ENCODE assay signal across 11 cellular contexts in genomic region chr22:35310556-35311550, GRCh38. TPM values are rescaled to one million over a fixed set of nuclear protein-coding genes. Genes with fewer than 3 reads are reported as not detected.
DNase-seq lines count a peak whose midpoint lies in the region; ATAC-seq and TF ChIP-seq lines count a peak whose summit lies in the region.
"Had no signal": no experiment of that assay in that cellular context is flagged by ENCODE, and none has a peak within 500 bp of the region (broad histone marks: within the 10 kb centered on the region; RNA-seq: fewer than 3 reads in every experiment).

No MANE protein-coding gene starts in this region.

- H3K4me1 ChIP-seq in PC-3 (ENCODE audit: insufficient read depth, low read length) = peaks cover 30% of the 10 kb centered on the region

- intact Hi-C loops in PC-3 (cut with micrococcal nuclease) = no loop called here

- H3K9me3 ChIP-seq in PC-3 (ENCODE audit: low read length) = no peaks in the 10 kb centered on the region

- no peaks in the 10 kb centered on the region for H3K36me3 ChIP-seq in PC-3 (ENCODE audit: low read depth, low read length)

- no peak overlapping the region for H2AFZ ChIP-seq in PC-3 (ENCODE audit: low read length)

- peaks cover 9% of the 10 kb centered on the region; the same call in 1 of the 2 replicates for H3K79me2 ChIP-seq in PC-3 (ENCODE audit: low read length)

- H3K4me2 ChIP-seq in PC-3 (ENCODE audit: low read length) = no peak overlapping the region

- POLR2A ChIA-PET in PC-3 (lab: Charles Lee; ENCODE audit: unreplicated experiment) = no interaction called here

- no TSS peak for BruUV-seq in PC-3 (replicated peaks; lab: Mats Ljungman, UMichigan)

- no peaks in the 10 kb centered on the region for H3K9me2 ChIP-seq in PC-3 (replicated peaks; ENCODE audit: low read length)

- H3K4me3 ChIP-seq in PC-3 (ENCODE audit: low read length) = no peak overlapping the region
- H3K4me3 ChIP-seq in epithelial cell of esophagus (ENCODE audit: low read length) = no peak overlapping the region

- no peak overlapping the region for H3K27ac ChIP-seq in PC-3 (ENCODE audit: low read length)
- H3K27ac ChIP-seq: 22Rv1 had no signal

- TF ChIP-seq CTCF in PC-3 (conservative IDR thresholded peaks at IDR 0.05; ENCODE audit: low read depth, low read length) = no peak
- TF ChIP-seq CTCF in epithelial cell of esophagus (IDR thresholded peaks at IDR 0.05; ENCODE audit: insufficient read depth, low read depth, low read length, missing control alignments) = no peak

- DNase-seq in DMS53 (lab: John Stamatoyannopoulos, UW) (peak; percentile 60), DMS53 treated with DMSO at 0.1 percent for 48 hours (lab: John Stamatoyannopoulos, UW; ENCODE audit: unreplicated experiment) (no peak), PC-3 (peak; percentile 37), epithelial cell of esophagus (ENCODE audit: low read depth) (peak; percentile 41), renal cortical epithelial cell (ENCODE audit: low read depth) (peak; percentile 74), NCI-H2171 treated with DMSO at 0.1 percent for 48 hours (lab: John Stamatoyannopoulos, UW) (no peak), inferior parietal cortex (ENCODE audit: extremely low spot score) (no peak)
- DNase-seq: natural killer cell, OCI-M1 had no signal

- H4K20me1 ChIP-seq in PC-3 (ENCODE audit: low read length) = no peaks in the 10 kb centered on the region

- CTCF ChIA-PET in PC-3 (lab: Charles Lee) = no interaction called here

- no peaks in the 10 kb centered on the region for H3F3A ChIP-seq in PC-3 (ENCODE audit: low read length, unreplicated experiment)

- no peak for ATAC-seq in PC-3
- ATAC-seq in HG03460 (IDR thresholded peaks at IDR 0.05; ENCODE audit: unreplicated experiment) = no peak
- ATAC-seq: natural killer cell had no signal

- H3K9ac ChIP-seq in PC-3 (ENCODE audit: low read length) = no peak overlapping the region

- H3K27me3 ChIP-seq in PC-3 (ENCODE audit: low read length) = no peaks in the 10 kb centered on the region

RNA-seq across cellular contexts. Expression of gene TOM1, which starts 11.2 kb away (rescaled TPM):
- total RNA-seq in PC-3 (2014; rRNA removed) (17.5 and 19.0 TPM in 2 replicates), renal cortical epithelial cell (15.1 and 23.6 TPM in 2 replicates)

RNA-seq across cellular contexts. Expression of gene HMGXB4, which starts 53.6 kb away (rescaled TPM):
- total RNA-seq in PC-3 (2014; rRNA removed) (12.9 and 18.1 TPM in 2 replicates), renal cortical epithelial cell (14.8 and 19.5 TPM in 2 replicates)

Comparison
In these comparisons a context has a peak if more than half of its experiments do, and no peak if none do; other contexts are left out.
1. DNase-seq: peak in DMS53 (single experiment), PC-3 (single experiment), epithelial cell of esophagus (single experiment) and renal cortical epithelial cell (single experiment); none in DMS53 treated with DMSO at 0.1 percent for 48 hours (single experiment), NCI-H2171 treated with DMSO at 0.1 percent for 48 hours (single experiment) and inferior parietal cortex (single experiment).